Comparison of ENCODE assay signal across 10 cellular contexts in genomic region chr2:105873281-105873680, GRCh38.
DNase-seq lines count a peak whose midpoint lies in the region; ATAC-seq, FAIRE-seq and TF ChIP-seq lines count a peak whose summit lies in the region.
"Had no signal": no experiment of that assay in that cellular context is flagged by ENCODE, and none has a peak within 500 bp of the region (broad histone marks: within the 10 kb centered on the region; RNA-seq: fewer than 3 reads in every experiment).

No MANE protein-coding gene starts in this region.

- no peak for FAIRE-seq in kidney (lab: Jason Lieb, UNC)

- no peaks in the 10 kb centered on the region for H3F3A ChIP-seq in Loucy (ENCODE audit: low read depth)

- H3K79me2 ChIP-seq in Loucy (ENCODE audit: insufficient read depth, low read length): peaks cover 43% of the 10 kb centered on the region; the same call in 1 of the 2 replicates

- no peak overlapping the region for H3K27ac ChIP-seq in kidney (ENCODE audit: low read depth in 2 of 2, low read length in 2 of 2)

- TF ChIP-seq CTCF in Loucy (conservative IDR thresholded peaks at IDR 0.05; ENCODE audit: low read length): no peak
- no peak for TF ChIP-seq CTCF in kidney (IDR thresholded peaks at IDR 0.05; ENCODE audit: borderline replicate concordance, extremely low read depth, insufficient read depth)

- H3K4me1 ChIP-seq in Loucy (ENCODE audit: insufficient read depth, low read length, poor library complexity, severe bottlenecking) (peaks cover 64% of the 10 kb centered on the region), kidney (ENCODE audit: control insufficient read depth in 1 of 2, insufficient read depth in 1 of 2, low read depth in 1 of 2, low read length in 2 of 2) (peaks cover 23 to 32% of the 10 kb centered on the region in 2 donors)

- H2AFZ ChIP-seq in Loucy (ENCODE audit: low read length): no peak overlapping the region

- H3K4me3 ChIP-seq in Loucy (ENCODE audit: low read length, poor library complexity, severe bottlenecking): no peak overlapping the region
- H3K4me3 ChIP-seq in kidney (ENCODE audit: low read length in 2 of 2): no peak overlapping the region

- H3K4me2 ChIP-seq in Loucy (ENCODE audit: low read depth, low read length, poor library complexity, severe bottlenecking): peak overlapping the region; percentile 20

- intact Hi-C loops in posterior cingulate gyrus (cut with DNase I): no loop called here
- intact Hi-C loops in kidney (cut with DNase I): no loop called here

- no peaks in the 10 kb centered on the region for H3K27me3 ChIP-seq in Loucy (ENCODE audit: insufficient read depth, low read length, poor library complexity, severe bottlenecking)

- H4K20me1 ChIP-seq in Loucy (ENCODE audit: insufficient read depth, low read length, poor library complexity, severe bottlenecking): no peaks in the 10 kb centered on the region

- ATAC-seq in GM21381 (IDR thresholded peaks at IDR 0.05; ENCODE audit: unreplicated experiment): peak; percentile 6

- no peaks in the 10 kb centered on the region for H3K9me2 ChIP-seq in Loucy (replicated peaks; ENCODE audit: low read depth, low read length)

- H3K36me3 ChIP-seq in Loucy (ENCODE audit: insufficient read depth, low read length) (no peaks in the 10 kb centered on the region), kidney (ENCODE audit: control insufficient read depth in 1 of 2, insufficient read depth in 2 of 2, low read length in 2 of 2) (no peaks in the 10 kb centered on the region)

- no peaks in the 10 kb centered on the region for H3K9me3 ChIP-seq in Loucy (ENCODE audit: insufficient read depth, low read depth, low read length)
- no peaks in the 10 kb centered on the region for H3K9me3 ChIP-seq in kidney (ENCODE audit: control insufficient read depth in 1 of 2, low read length in 2 of 2)

- no peak overlapping the region for H3K9ac ChIP-seq in Loucy (ENCODE audit: low read depth, low read length, poor library complexity, severe bottlenecking)
- no peak overlapping the region for H3K9ac ChIP-seq in kidney (ENCODE audit: low read length in 2 of 2)

- DNase-seq in CD1c-positive myeloid dendritic cell (ENCODE audit: extremely low spot score) (peak; percentile 3), mesenteric fat pad (ENCODE audit: low spot score) (peak; percentile 14), middle frontal gyrus (ENCODE audit: extremely low spot score, low spot score) (no peak), posterior cingulate gyrus (no peak), cerebellum (ENCODE audit: low spot score) (no peak), kidney (no peak)
- DNase-seq: erythroblast, NCI-H1930 had no signal

Comparison
In these comparisons a context has a peak if more than half of its experiments do, and no peak if none do; other contexts are left out.
1. DNase-seq: peak in CD1c-positive myeloid dendritic cell (single experiment) and mesenteric fat pad (single experiment); none in middle frontal gyrus (single experiment), posterior cingulate gyrus (0 of 10), cerebellum (single experiment) and kidney (single experiment).